ENCODE assay signal across 24 cellular contexts in genomic region chr10:44899450-44900080, GRCh38. TPM values are rescaled to one million over a fixed set of nuclear protein-coding genes. Genes with fewer than 3 reads are reported as not detected.
"Had no signal": no experiment of that assay in that cellular context is flagged by ENCODE, and none has a peak within 500 bp of the region (broad histone marks: within the 10 kb centered on the region; RNA-seq: fewer than 3 reads in every experiment).

No MANE protein-coding gene starts in this region.

- DNase-seq: activated CD4-positive, alpha-beta memory T cell treated with anti-CD3 and anti-CD28 coated beads, Interleukin-2, amount 10 ng/mL, durations not matched to agents 7 days and 5 days; activated naive CD4-positive, alpha-beta T cell treated with anti-CD3 and anti-CD28 coated beads, Interleukin-2, amount 10 ng/mL, durations not matched to agents 7 days and 5 days; activated T-cell treated with anti-CD3 and anti-CD28 coated beads, Interleukin-2, amount 50 U/mL, for 24 hours; dermis blood vessel endothelial cell; effector memory CD8-positive, alpha-beta T cell; gastrocnemius medialis; heart right ventricle; left ventricle myocardium inferior; stimulated activated CD4-positive, alpha-beta T cell treated with anti-CD3 and anti-CD28 coated beads, Interleukin-4, amount 100 ng/mL, for 4 hours; stimulated activated CD8-positive, alpha-beta memory T cell treated with anti-CD3 and anti-CD28 coated beads, Interleukin-4, amount 100 ng/mL, for 48 hours; stimulated activated naive CD8-positive, alpha-beta T cell treated with anti-CD3 and anti-CD28 coated beads, Interleukin-15, Interleukin-2, amounts not matched to agents 100 U/mL and 50 U/mL, for 24 hours; T-helper 1 cell; T1000; transverse colon had no signal

- H3K27ac Mint-ChIP-seq: activated CD4-positive, alpha-beta memory T cell treated with anti-CD3 and anti-CD28 coated beads, Interleukin-2, amount 10 ng/mL, durations not matched to agents 7 days and 5 days; activated naive CD4-positive, alpha-beta T cell treated with anti-CD3 and anti-CD28 coated beads, Interleukin-2, amount 10 ng/mL, durations not matched to agents 7 days and 5 days; activated T-cell treated with anti-CD3 and anti-CD28 coated beads, Interleukin-2, amount 50 U/mL, for 24 hours had no signal

- H3K4me3 Mint-ChIP-seq: activated CD4-positive, alpha-beta memory T cell treated with anti-CD3 and anti-CD28 coated beads, Interleukin-2, amount 10 ng/mL, durations not matched to agents 7 days and 5 days; activated naive CD4-positive, alpha-beta T cell treated with anti-CD3 and anti-CD28 coated beads, Interleukin-2, amount 10 ng/mL, durations not matched to agents 7 days and 5 days; activated T-cell treated with anti-CD3 and anti-CD28 coated beads, Interleukin-2, amount 50 U/mL, for 24 hours; effector memory CD8-positive, alpha-beta T cell had no signal

- ATAC-seq: effector memory CD8-positive, alpha-beta T cell; gastrocnemius medialis; heart right ventricle; SK-N-SH treated with all-trans-retinoic acid at 6 μM for 48 hours; stimulated activated naive CD8-positive, alpha-beta T cell treated with anti-CD3 and anti-CD28 coated beads, Interleukin-15, Interleukin-2, amounts not matched to agents 100 U/mL and 50 U/mL, for 24 hours had no signal

- H3K36me3 Mint-ChIP-seq: activated naive CD4-positive, alpha-beta T cell treated with anti-CD3 and anti-CD28 coated beads, Interleukin-2, amount 10 ng/mL, durations not matched to agents 7 days and 5 days had no signal

- H3K4me1 Mint-ChIP-seq: activated CD4-positive, alpha-beta memory T cell treated with anti-CD3 and anti-CD28 coated beads, Interleukin-2, amount 10 ng/mL, durations not matched to agents 7 days and 5 days; activated naive CD4-positive, alpha-beta T cell treated with anti-CD3 and anti-CD28 coated beads, Interleukin-2, amount 10 ng/mL, durations not matched to agents 7 days and 5 days had no signal

- H3K9me3 Mint-ChIP-seq: activated CD4-positive, alpha-beta memory T cell treated with anti-CD3 and anti-CD28 coated beads, Interleukin-2, amount 10 ng/mL, durations not matched to agents 7 days and 5 days; activated naive CD4-positive, alpha-beta T cell treated with anti-CD3 and anti-CD28 coated beads, Interleukin-2, amount 10 ng/mL, durations not matched to agents 7 days and 5 days; activated T-cell treated with anti-CD3 and anti-CD28 coated beads, Interleukin-2, amount 50 U/mL, for 24 hours; effector memory CD8-positive, alpha-beta T cell had no signal

- H3K27ac ChIP-seq: ascending aorta, epithelial cell of prostate, gastrocnemius medialis, heart right ventricle, left ventricle myocardium inferior, right atrium auricular region, skin epidermis, transverse colon had no signal

- H3K9me3 ChIP-seq: ascending aorta, gastrocnemius medialis, right atrium auricular region, transverse colon had no signal

- H3K36me3 ChIP-seq: ascending aorta, gastrocnemius medialis, heart right ventricle, left ventricle myocardium inferior, right atrium auricular region, transverse colon had no signal

- H3K27me3 Mint-ChIP-seq: activated T-cell treated with anti-CD3 and anti-CD28 coated beads, Interleukin-2, amount 50 U/mL, for 24 hours; effector memory CD8-positive, alpha-beta T cell had no signal

- H3K27me3 ChIP-seq: ascending aorta, gastrocnemius medialis, heart right ventricle, right atrium auricular region, transverse colon had no signal

- H3K4me1 ChIP-seq: ascending aorta, gastrocnemius medialis, heart right ventricle, left ventricle myocardium inferior, right atrium auricular region, transverse colon had no signal

- H3K4me3 ChIP-seq: ascending aorta, gastrocnemius medialis, heart right ventricle, left ventricle myocardium inferior, right atrium auricular region, skin epidermis, transverse colon had no signal

RNA-seq across cellular contexts. Expression of gene TMEM72, which starts 11.6 kb away (rescaled TPM):
- total RNA-seq: activated CD4-positive, alpha-beta memory T cell treated with anti-CD3 and anti-CD28 coated beads, Interleukin-2, amount 10 ng/mL, durations not matched to agents 7 days and 5 days; ascending aorta; bronchial epithelial cell; chondrocyte; dermis blood vessel endothelial cell; gastrocnemius medialis; left ventricle myocardium inferior; mesenteric fat pad; posterior vena cava had no signal
- polyA plus RNA-seq: heart right ventricle, keratinocyte had no signal
